8 cellular contexts compared by ENCODE assay signal in the genomic region with DNA sequence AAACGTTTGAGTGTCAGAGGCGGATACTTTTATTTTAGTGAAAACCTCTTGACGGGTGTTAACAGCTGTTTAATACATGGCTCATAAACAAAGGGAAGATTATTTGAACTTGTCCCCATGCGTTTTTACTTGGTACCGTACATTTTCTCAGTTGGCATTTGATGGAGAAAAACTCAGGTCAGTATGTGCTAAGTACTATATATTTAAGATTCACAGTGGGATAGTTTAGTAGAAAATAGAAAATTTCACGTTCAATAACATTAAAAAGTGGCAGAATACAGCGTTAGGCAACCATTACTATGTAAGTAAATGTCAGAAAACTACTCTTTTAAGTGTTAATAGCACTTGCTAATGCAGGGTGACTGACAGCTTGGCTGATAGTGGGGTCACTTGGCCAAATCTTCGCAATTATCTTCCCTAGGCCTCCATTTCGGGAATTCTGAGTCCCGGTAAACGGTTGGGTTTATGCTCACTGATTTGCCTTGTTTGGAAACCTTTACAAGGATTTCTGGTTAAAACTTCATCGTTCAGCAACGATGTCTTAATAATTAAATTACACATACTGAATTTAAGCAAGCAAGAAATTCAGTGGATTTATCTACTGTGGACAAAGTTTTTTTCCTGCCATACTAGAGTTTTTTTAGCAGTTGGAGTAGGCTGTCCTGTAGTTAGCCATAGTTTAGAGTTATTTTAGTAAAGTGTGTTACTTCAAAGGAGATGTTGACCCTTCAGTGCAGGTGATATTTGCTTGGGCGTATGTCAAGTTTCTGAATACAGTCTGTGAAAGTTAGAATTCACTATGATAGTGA. TPM values are rescaled to one million over a fixed set of nuclear protein-coding genes. Genes with fewer than 3 reads are reported as not detected.
DNase-seq lines count a peak whose midpoint lies in the region; ATAC-seq and TF ChIP-seq lines count a peak whose summit lies in the region.

No MANE protein-coding gene starts in this region.

- CTCF ChIA-PET in activated naive CD4-positive, alpha-beta T cell treated with anti-CD3 and anti-CD28 coated beads for 36 hours (lab: Charles Lee): interaction anchor here (0.6 to 5.2 kb wide), 3 partner anchors 13 to 149 kb away, joined by 3 to 30 read pairs (median 24); no protein-coding TSS in a partner anchor

- TF ChIP-seq POLR2A in lower leg skin (IDR thresholded peaks at IDR 0.05) (no peak), transverse colon (IDR thresholded peaks at IDR 0.05) (no peak)

- H3K4me3 ChIP-seq in ascending aorta (peak overlapping the region; percentile 64 to 65), lower leg skin (ENCODE audit: low read depth, poor library complexity, severe bottlenecking) (peak overlapping the region; percentile 15), transverse colon (peak overlapping the region; percentile 23 to 82 (median 49))

- peak overlapping the region; percentile 100 for H3K27ac Mint-ChIP-seq in activated naive CD4-positive, alpha-beta T cell treated with anti-CD3 and anti-CD28 coated beads for 36 hours

- H3K4me1 Mint-ChIP-seq in activated naive CD4-positive, alpha-beta T cell treated with anti-CD3 and anti-CD28 coated beads for 36 hours (ENCODE audit: low read depth): peaks cover 51% of the 10 kb centered on the region

- peaks cover 11 to 45% of the 10 kb centered on the region in 2 donors for H3K4me1 ChIP-seq in ascending aorta
- peaks cover 34 to 69% (median 64%) of the 10 kb centered on the region in 4 donors for H3K4me1 ChIP-seq in transverse colon

- H3K36me3 Mint-ChIP-seq in activated naive CD4-positive, alpha-beta T cell treated with anti-CD3 and anti-CD28 coated beads for 36 hours (ENCODE audit: low read depth): peaks cover 70% of the 10 kb centered on the region

- no peaks in the 10 kb centered on the region for H3K27me3 ChIP-seq in ascending aorta
- no peaks in the 10 kb centered on the region for H3K27me3 ChIP-seq in transverse colon

- H3K27me3 Mint-ChIP-seq in activated naive CD4-positive, alpha-beta T cell treated with anti-CD3 and anti-CD28 coated beads for 36 hours (ENCODE audit: low read depth): peaks cover 4% of the 10 kb centered on the region

- no peak for ATAC-seq in GM18502 (IDR thresholded peaks at IDR 0.05; ENCODE audit: poor library complexity, unreplicated experiment)

- H3K9me3 ChIP-seq in ascending aorta (no peaks in the 10 kb centered on the region), transverse colon (no peaks in the 10 kb centered on the region)

- TF ChIP-seq CTCF in ascending aorta (IDR thresholded peaks at IDR 0.05) (no peak), lower leg skin (IDR thresholded peaks at IDR 0.05) (no peak), transverse colon (IDR thresholded peaks at IDR 0.05) (no peak)

- H3K9me3 Mint-ChIP-seq in activated naive CD4-positive, alpha-beta T cell treated with anti-CD3 and anti-CD28 coated beads for 36 hours: no peaks in the 10 kb centered on the region

- 4 to 8% methylated on average over 14 of the region's 14 CpGs for WGBS in lower leg skin, 2 donors
- WGBS in transverse colon (ENCODE audit: low coverage in 1 of 2), 2 donors: 6 to 7% methylated on average over 13 to 14 of the region's 14 CpGs

- peak overlapping the region; percentile 92 for H3K4me3 Mint-ChIP-seq in activated naive CD4-positive, alpha-beta T cell treated with anti-CD3 and anti-CD28 coated beads for 36 hours

- H3K27ac ChIP-seq in ascending aorta: peak overlapping the region; percentile 96 to 97
- peak overlapping the region; percentile 93 to 99 (median 98) for H3K27ac ChIP-seq in transverse colon

- intact Hi-C loops in activated naive CD4-positive, alpha-beta T cell treated with anti-CD3 and anti-CD28 coated beads for 36 hours (cut with micrococcal nuclease): loop anchor here (1.0 to 10.0 kb wide), 5 partner anchors 13 to 1330 kb away; a partner anchor contains a TSS
- intact Hi-C loops in ascending aorta (cut with DNase I): loop anchor here (1.0 kb wide), 3 partner anchors 23 to 96 kb away; no protein-coding TSS in a partner anchor
- intact Hi-C loops in lower leg skin (cut with DNase I; ENCODE audit: low total_unique reads): loop anchor here (5.0 kb wide), 1 partner anchor 98 kb away; no protein-coding TSS in a partner anchor
- intact Hi-C loops in transverse colon (cut with DNase I; ENCODE audit: low total_unique reads): no loop called here

- H3K36me3 ChIP-seq in ascending aorta: no peaks in the 10 kb centered on the region
- peaks cover 0 to 3% (median 0%) of the 10 kb centered on the region in 4 donors for H3K36me3 ChIP-seq in transverse colon

- TF ChIP-seq EP300 in transverse colon (IDR thresholded peaks at IDR 0.05; ENCODE audit: low read depth): no peak

- in situ Hi-C loops in transverse colon (cut with MboI; ENCODE audit: low pct_ligation_motif_present in 1 of 4, low pct_unique_long_range_greater_than_20kb in 1 of 4, low sequenced_read_pairs in 3 of 4): no loop called here

- no peak for DNase-seq in activated naive CD4-positive, alpha-beta T cell treated with anti-CD3 and anti-CD28 coated beads for 36 hours
- no peak for DNase-seq in activated naive CD4-positive, alpha-beta T cell treated with Interleukin-2 at 50 U/mL for 16 hours
- DNase-seq in ascending aorta (ENCODE audit: low spot score in 2 of 2) (no peak), lower leg skin (ENCODE audit: low spot score in 2 of 2) (no peak), transverse colon (no peak), GDM1 (lab: John Stamatoyannopoulos, UW) (no peak), NCI-H2029 (lab: John Stamatoyannopoulos, UW) (no peak)

RNA-seq across cellular contexts. Expression of a gene that starts 4.9 kb away (rescaled TPM):
- total RNA-seq in activated naive CD4-positive, alpha-beta T cell treated with anti-CD3 and anti-CD28 coated beads for 36 hours: 100 to 1,000 TPM; 164 to 185 TPM
- total RNA-seq in ascending aorta (61.2 TPM), lower leg skin (100 to 1,000 TPM in 1 of 4 donors, 10 to 100 TPM in 3; 75.8 to 175 (median 88.6) TPM), transverse colon (100 to 1,000 TPM in 3 of 4 donors, 10 to 100 TPM in 1; 90.5 to 190 (median 138) TPM)
